Comparison of ENCODE assay signal across 1 cellular context in genomic region chr2:16411788-16412187, GRCh38.
TF ChIP-seq lines count a peak whose summit lies in the region.

No MANE protein-coding gene starts in this region.

TF ChIP-seq in endothelial cell of umbilical vein, 7 proteins besides CTCF, POLR2A, EP300 and RAD21:
- TF ChIP-seq JUN (IDR thresholded peaks at IDR 0.05; ENCODE audit: borderline replicate concordance, insufficient read depth, insufficient read length, low read depth) = peak; percentile 17
- no peak for TF ChIP-seq FOS (IDR thresholded peaks at IDR 0.05; ENCODE audit: borderline replicate concordance, insufficient read depth, low read length)
TF ChIP-seq in endothelial cell of umbilical vein: peak in this region for 1.
